In the genomic region with DNA sequence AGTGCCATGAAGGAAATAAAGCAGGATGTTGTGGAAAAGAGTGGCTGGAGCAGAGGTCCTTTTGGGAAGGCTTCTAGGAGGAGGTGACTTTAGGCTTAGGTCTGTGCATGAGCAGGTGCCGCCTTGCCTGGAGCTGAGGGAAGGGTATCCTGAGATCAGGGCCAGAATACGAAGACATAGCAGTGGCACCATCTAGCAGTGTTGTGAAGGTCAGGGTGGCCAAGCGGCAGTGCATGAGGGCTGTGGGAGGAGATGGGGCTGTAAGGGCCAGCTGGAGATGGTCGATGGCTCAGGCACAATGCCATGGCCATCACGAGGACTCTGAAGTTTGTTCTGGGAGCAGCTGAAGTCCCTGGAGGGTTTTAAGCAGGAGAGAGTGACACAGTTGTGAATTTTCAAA, we compare ENCODE assay signal across 19 cellular contexts.
"Had no signal": no experiment of that assay in that cellular context is flagged by ENCODE, and none has a peak within 500 bp of the region (broad histone marks: within the 10 kb centered on the region; RNA-seq: fewer than 3 reads in every experiment).

No MANE protein-coding gene starts in this region.

- H3K27ac ChIP-seq: SJSA1, SK-N-MC had no signal

- H3K36me3 ChIP-seq: SJSA1 had no signal

- H3K4me1 ChIP-seq: SJSA1 had no signal

- H3K4me3 ChIP-seq: SJSA1, SK-N-MC had no signal

- H3K9me3 ChIP-seq: SJSA1 had no signal

- H3K27me3 ChIP-seq: SJSA1 had no signal

- DNase-seq: KBM-7, MV-4-11, NCI-H1048, NCI-H1105, NCI-H1417, NCI-H1436 treated with DMSO at 0.1 percent for 48 hours, NCI-H1694, NCI-H187 treated with DMSO at 0.1 percent for 48 hours, NCI-H2029 treated with DMSO at 0.1 percent for 48 hours, NCI-H2171 treated with DMSO at 0.1 percent for 48 hours, NCI-H345, NCI-H446 treated with DMSO at 0.1 percent for 48 hours, NCI-H510A treated with DMSO at 0.1 percent for 48 hours, NCI-H526, Right ventricle myocardium superior, RPMI8226, SIG-M5 had no signal
